ENCODE assay signal across 1 cellular context in the genomic region with DNA sequence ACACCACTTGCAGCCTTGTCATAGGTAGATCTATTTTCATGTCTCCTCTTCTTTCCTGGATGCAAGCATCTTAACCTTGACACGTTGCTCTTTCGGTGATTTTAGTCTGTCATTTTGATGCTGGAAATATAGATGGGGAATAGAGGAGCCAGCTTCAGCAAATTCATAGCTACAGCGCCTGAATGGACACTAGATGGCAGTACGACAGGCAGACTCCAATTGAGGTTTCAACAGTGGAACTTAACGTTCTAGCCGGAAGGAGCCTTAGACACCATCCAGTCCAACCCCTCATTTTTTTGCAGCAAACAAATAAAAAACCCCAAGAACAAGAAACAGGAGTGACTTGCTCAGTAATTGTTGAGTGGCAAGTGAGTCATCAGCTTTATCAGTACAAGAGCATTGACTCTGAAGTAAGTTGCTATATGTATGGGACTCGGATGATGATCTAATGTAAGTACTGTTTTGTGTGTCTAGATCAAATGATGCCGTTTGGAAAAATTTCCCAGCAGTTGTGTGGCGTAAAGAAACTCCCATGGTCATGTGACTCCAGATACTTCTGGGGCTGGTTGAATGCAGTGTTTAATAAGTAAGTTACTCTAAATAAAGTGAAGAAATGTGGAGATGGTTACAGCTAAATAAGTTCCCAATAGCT.
TF ChIP-seq lines count a peak whose summit lies in the region.

No MANE protein-coding gene starts in this region.

TF ChIP-seq in K562, 482 proteins besides CTCF, POLR2A, EP300 and RAD21 (continued from another document and continues in another):
- TF ChIP-seq PATZ1 (CRISPR knock-in tag; IDR thresholded peaks at IDR 0.05; ENCODE audit: borderline replicate concordance), result no peak
- TF ChIP-seq, protein P1, sequence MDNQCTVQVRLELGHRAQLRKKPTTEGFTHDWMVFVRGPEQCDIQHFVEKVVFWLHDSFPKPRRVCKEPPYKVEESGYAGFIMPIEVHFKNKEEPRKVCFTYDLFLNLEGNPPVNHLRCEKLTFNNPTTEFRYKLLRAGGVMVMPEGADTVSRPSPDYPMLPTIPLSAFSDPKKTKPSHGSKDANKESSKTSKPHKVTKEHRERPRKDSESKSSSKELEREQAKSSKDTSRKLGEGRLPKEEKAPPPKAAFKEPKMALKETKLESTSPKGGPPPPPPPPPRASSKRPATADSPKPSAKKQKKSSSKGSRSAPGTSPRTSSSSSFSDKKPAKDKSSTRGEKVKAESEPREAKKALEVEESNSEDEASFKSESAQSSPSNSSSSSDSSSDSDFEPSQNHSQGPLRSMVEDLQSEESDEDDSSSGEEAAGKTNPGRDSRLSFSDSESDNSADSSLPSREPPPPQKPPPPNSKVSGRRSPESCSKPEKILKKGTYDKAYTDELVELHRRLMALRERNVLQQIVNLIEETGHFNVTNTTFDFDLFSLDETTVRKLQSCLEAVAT (IDR thresholded peaks at IDR 0.05), result 0 out of 4 replicates have a peak, but pooled peaks of 1 of the 2 experiments have one; percentile 31
- TF ChIP-seq HNRNPL (IDR thresholded peaks at IDR 0.05; ENCODE audit: low read depth, low read length), result no peak
- TF ChIP-seq, protein P2, sequence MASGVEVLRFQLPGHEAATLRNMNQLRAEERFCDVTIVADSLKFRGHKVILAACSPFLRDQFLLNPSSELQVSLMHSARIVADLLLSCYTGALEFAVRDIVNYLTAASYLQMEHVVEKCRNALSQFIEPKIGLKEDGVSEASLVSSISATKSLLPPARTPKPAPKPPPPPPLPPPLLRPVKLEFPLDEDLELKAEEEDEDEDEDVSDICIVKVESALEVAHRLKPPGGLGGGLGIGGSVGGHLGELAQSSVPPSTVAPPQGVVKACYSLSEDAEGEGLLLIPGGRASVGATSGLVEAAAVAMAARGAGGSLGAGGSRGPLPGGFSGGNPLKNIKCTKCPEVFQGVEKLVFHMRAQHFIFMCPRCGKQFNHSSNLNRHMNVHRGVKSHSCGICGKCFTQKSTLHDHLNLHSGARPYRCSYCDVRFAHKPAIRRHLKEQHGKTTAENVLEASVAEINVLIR (CRISPR knock-in tag; IDR thresholded peaks at IDR 0.05), result no peak
- no peak for TF ChIP-seq DIDO1 (tag; IDR thresholded peaks at IDR 0.05; ENCODE audit: low read depth)
- TF ChIP-seq CREBBP (IDR thresholded peaks at IDR 0.05; ENCODE audit: low read depth, low read length), result no peak
- no peak for TF ChIP-seq KDM5B (IDR thresholded peaks at IDR 0.05; ENCODE audit: insufficient replicate concordance, low read depth, low read length)
- no peak for TF ChIP-seq MCM5 (IDR thresholded peaks at IDR 0.05; ENCODE audit: low read depth)
- no peak for TF ChIP-seq ZBTB8A (IDR thresholded peaks at IDR 0.05; ENCODE audit: partially characterized antibody)
- TF ChIP-seq ZNF395 (CRISPR knock-in tag; IDR thresholded peaks at IDR 0.05), result no peak
- TF ChIP-seq STAG1 (CRISPR knock-in tag; IDR thresholded peaks at IDR 0.05; ENCODE audit: borderline replicate concordance), result no peak
- TF ChIP-seq JUNB (CRISPR knock-in tag; conservative IDR thresholded peaks at IDR 0.05), result no peak
- TF ChIP-seq CBX5 (IDR thresholded peaks at IDR 0.05; ENCODE audit: borderline replicate concordance, low read depth), result no peak
- no peak for TF ChIP-seq PCBP1 (IDR thresholded peaks at IDR 0.05; ENCODE audit: low read depth, low read length, poor library complexity, severe bottlenecking)
- no peak for TF ChIP-seq KLF6 (CRISPR knock-in tag; IDR thresholded peaks at IDR 0.05; ENCODE audit: borderline replicate concordance)
- TF ChIP-seq ZNF445 (CRISPR knock-in tag; IDR thresholded peaks at IDR 0.05; ENCODE audit: low read depth), result no peak
- TF ChIP-seq RFX1 (IDR thresholded peaks at IDR 0.05), result no peak
- peak in 1 of 2 experiments; percentile 45; a peak in 1 of 4 replicates for TF ChIP-seq HDAC1 (IDR thresholded peaks at IDR 0.05)
- peak; percentile 12 for TF ChIP-seq E2F8 (IDR thresholded peaks at IDR 0.05; ENCODE audit: low read depth, partially characterized antibody)
- TF ChIP-seq ZNF586 (CRISPR knock-in tag; conservative IDR thresholded peaks at IDR 0.05), result no peak
- no peak for TF ChIP-seq FOXA1 (IDR thresholded peaks at IDR 0.05; ENCODE audit: borderline replicate concordance)
- TF ChIP-seq SMARCE1 (IDR thresholded peaks at IDR 0.05), result peak; percentile 84
- TF ChIP-seq, protein P3, sequence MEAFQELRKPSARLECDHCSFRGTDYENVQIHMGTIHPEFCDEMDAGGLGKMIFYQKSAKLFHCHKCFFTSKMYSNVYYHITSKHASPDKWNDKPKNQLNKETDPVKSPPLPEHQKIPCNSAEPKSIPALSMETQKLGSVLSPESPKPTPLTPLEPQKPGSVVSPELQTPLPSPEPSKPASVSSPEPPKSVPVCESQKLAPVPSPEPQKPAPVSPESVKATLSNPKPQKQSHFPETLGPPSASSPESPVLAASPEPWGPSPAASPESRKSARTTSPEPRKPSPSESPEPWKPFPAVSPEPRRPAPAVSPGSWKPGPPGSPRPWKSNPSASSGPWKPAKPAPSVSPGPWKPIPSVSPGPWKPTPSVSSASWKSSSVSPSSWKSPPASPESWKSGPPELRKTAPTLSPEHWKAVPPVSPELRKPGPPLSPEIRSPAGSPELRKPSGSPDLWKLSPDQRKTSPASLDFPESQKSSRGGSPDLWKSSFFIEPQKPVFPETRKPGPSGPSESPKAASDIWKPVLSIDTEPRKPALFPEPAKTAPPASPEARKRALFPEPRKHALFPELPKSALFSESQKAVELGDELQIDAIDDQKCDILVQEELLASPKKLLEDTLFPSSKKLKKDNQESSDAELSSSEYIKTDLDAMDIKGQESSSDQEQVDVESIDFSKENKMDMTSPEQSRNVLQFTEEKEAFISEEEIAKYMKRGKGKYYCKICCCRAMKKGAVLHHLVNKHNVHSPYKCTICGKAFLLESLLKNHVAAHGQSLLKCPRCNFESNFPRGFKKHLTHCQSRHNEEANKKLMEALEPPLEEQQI (IDR thresholded peaks at IDR 0.05), result 0 out of 2 replicates have a peak, but pooled peaks have one; percentile 29
- TF ChIP-seq COPS2 (conservative IDR thresholded peaks at IDR 0.05), result no peak
- no peak for TF ChIP-seq HDAC3 (IDR thresholded peaks at IDR 0.05; ENCODE audit: borderline replicate concordance, partially characterized antibody)
- TF ChIP-seq NONO (IDR thresholded peaks at IDR 0.05; ENCODE audit: low read depth in 2 of 2, low read length in 1 of 2), result no peak
- TF ChIP-seq, protein P4, sequence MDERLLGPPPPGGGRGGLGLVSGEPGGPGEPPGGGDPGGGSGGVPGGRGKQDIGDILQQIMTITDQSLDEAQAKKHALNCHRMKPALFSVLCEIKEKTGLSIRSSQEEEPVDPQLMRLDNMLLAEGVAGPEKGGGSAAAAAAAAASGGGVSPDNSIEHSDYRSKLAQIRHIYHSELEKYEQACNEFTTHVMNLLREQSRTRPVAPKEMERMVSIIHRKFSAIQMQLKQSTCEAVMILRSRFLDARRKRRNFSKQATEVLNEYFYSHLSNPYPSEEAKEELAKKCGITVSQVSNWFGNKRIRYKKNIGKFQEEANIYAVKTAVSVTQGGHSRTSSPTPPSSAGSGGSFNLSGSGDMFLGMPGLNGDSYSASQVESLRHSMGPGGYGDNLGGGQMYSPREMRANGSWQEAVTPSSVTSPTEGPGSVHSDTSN (CRISPR knock-in tag; IDR thresholded peaks at IDR 0.05; ENCODE audit: low read depth), result no peak
- TF ChIP-seq, protein P4 (tag; conservative IDR thresholded peaks at IDR 0.05; ENCODE audit: low read depth), result peak; percentile 77
- TF ChIP-seq, protein P5, sequence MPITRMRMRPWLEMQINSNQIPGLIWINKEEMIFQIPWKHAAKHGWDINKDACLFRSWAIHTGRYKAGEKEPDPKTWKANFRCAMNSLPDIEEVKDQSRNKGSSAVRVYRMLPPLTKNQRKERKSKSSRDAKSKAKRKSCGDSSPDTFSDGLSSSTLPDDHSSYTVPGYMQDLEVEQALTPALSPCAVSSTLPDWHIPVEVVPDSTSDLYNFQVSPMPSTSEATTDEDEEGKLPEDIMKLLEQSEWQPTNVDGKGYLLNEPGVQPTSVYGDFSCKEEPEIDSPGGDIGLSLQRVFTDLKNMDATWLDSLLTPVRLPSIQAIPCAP (CRISPR knock-in tag; IDR thresholded peaks at IDR 0.05; ENCODE audit: borderline replicate concordance), result no peak
- TF ChIP-seq MTA1 (IDR thresholded peaks at IDR 0.05; ENCODE audit: borderline replicate concordance), result no peak
- no peak for TF ChIP-seq CBFB (CRISPR knock-in tag; IDR thresholded peaks at IDR 0.05)
- peak; percentile 40; the same call in 1 of the 2 replicates for TF ChIP-seq CREM (IDR thresholded peaks at IDR 0.05; ENCODE audit: low read depth)
- no peak for TF ChIP-seq HINFP (tag; conservative IDR thresholded peaks at IDR 0.05; ENCODE audit: low read depth)
- TF ChIP-seq FOSL1 (tag; conservative IDR thresholded peaks at IDR 0.05), result peak; percentile 97
- TF ChIP-seq, protein P6, sequence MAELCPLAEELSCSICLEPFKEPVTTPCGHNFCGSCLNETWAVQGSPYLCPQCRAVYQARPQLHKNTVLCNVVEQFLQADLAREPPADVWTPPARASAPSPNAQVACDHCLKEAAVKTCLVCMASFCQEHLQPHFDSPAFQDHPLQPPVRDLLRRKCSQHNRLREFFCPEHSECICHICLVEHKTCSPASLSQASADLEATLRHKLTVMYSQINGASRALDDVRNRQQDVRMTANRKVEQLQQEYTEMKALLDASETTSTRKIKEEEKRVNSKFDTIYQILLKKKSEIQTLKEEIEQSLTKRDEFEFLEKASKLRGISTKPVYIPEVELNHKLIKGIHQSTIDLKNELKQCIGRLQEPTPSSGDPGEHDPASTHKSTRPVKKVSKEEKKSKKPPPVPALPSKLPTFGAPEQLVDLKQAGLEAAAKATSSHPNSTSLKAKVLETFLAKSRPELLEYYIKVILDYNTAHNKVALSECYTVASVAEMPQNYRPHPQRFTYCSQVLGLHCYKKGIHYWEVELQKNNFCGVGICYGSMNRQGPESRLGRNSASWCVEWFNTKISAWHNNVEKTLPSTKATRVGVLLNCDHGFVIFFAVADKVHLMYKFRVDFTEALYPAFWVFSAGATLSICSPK (IDR thresholded peaks at IDR 0.05; ENCODE audit: borderline replicate concordance), result no peak
- peak; percentile 34; the same call in 1 of the 2 replicates for TF ChIP-seq EP400 (IDR thresholded peaks at IDR 0.05)
- TF ChIP-seq SP2 (IDR thresholded peaks at IDR 0.05; ENCODE audit: extremely low read depth, low read depth, low read length, poor library complexity, severe bottlenecking), result no peak
